Comparison of ENCODE assay signal across 8 cellular contexts in the genomic region with DNA sequence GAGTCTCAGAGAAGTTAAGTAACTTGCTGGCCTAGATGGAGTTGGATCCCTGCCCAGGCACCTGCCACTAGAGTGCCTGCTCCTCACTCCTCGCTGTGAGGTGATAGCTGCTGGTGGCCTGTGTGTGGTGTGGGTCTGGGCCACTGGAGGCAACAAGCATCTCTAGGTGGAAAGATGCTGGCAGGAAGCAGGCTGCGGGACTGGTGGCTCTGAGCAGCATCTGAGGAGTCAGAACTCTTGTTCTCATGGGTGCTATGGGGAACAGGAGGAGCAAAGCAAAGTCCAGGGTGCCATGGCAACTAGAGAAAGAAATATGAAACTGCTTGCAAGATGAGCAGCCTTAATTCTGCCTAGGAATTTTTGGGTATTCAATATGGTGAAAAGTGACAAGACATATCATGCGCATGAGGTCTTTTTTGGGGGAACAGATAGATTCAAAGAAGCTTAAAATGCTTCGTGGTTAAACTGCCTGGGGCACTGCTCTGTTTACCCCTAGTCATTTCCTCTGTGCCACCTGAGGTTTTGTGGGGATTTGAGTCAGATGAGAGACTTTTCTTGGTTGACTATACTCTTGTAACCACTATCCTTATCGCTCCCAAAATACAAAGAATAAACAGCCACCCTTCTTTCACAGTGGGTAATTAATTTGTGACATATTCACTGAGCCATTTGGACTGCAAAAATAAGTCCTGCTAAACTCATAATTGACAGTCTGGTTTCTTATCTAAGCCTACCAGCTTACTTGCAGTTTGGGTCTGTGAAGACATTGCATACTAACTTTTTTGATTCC. TPM values are rescaled to one million over a fixed set of nuclear protein-coding genes. Genes with fewer than 3 reads are reported as not detected.
A peak's percentile ranks its signal among the peaks of the same experiment; 100 is the strongest.
DNase-seq lines count a peak whose midpoint lies in the region; ATAC-seq lines count a peak whose summit lies in the region.

No MANE protein-coding gene starts in this region.

- peaks cover 7% of the 10 kb centered on the region for H3K36me3 Mint-ChIP-seq in activated T-helper 2 cell treated with anti-CD3 and anti-CD28 coated beads, Interferon-gamma antibody, Interleukin-2, Interleukin-4, amounts not matched to agents 10 μg/mL and 5 μg/mL and 100 μg/mL, durations not matched to agents 14 hours and 24 hours and 36 hours (ENCODE audit: low read depth)

- H3K27me3 Mint-ChIP-seq in activated T-helper 2 cell treated with anti-CD3 and anti-CD28 coated beads, Interferon-gamma antibody, Interleukin-2, Interleukin-4, amounts not matched to agents 10 μg/mL and 5 μg/mL and 100 μg/mL, durations not matched to agents 14 hours and 24 hours and 36 hours (ENCODE audit: low read depth): peaks cover 4% of the 10 kb centered on the region

- intact Hi-C loops in activated T-helper 2 cell treated with anti-CD3 and anti-CD28 coated beads, Interferon-gamma antibody, Interleukin-2, Interleukin-4, amounts not matched to agents 10 μg/mL and 5 μg/mL and 100 μg/mL, durations not matched to agents 14 hours and 24 hours and 36 hours (cut with micrococcal nuclease): loop anchor here (1.0 to 2.0 kb wide), 2 partner anchors 49 to 375 kb away; no protein-coding TSS in a partner anchor

- H3K4me3 Mint-ChIP-seq in activated T-helper 2 cell treated with anti-CD3 and anti-CD28 coated beads, Interferon-gamma antibody, Interleukin-2, Interleukin-4, amounts not matched to agents 10 μg/mL and 5 μg/mL and 100 μg/mL, durations not matched to agents 14 hours and 24 hours and 36 hours (ENCODE audit: low read depth): no peak overlapping the region

- DNase-seq in activated CD4-positive, CD25-positive, alpha-beta regulatory T cell treated with anti-CD3 and anti-CD28 coated beads, Interleukin-2, amount 50 U/mL, for 72 hours: no peak
- DNase-seq in NCI-H2029 (lab: John Stamatoyannopoulos, UW) (peak; percentile 33), SIG-M5 treated with dmso at 0.1 percent for 504 hours (lab: John Stamatoyannopoulos, UW; ENCODE audit: unreplicated experiment) (no peak)
- peak; percentile 48 for DNase-seq in activated T-helper 2 cell treated with anti-CD3 and anti-CD28 coated beads, Interferon-gamma antibody, Interleukin-2, Interleukin-4, amounts not matched to agents 10 μg/mL and 5 μg/mL and 100 μg/mL, durations not matched to agents 14 hours and 24 hours and 36 hours (ENCODE audit: low spot score)
- DNase-seq in stimulated activated CD8-positive, alpha-beta memory T cell treated with anti-CD3 and anti-CD28 coated beads, Interleukin-4, amount 100 ng/mL, for 48 hours: peak; percentile 59

- H3K27ac Mint-ChIP-seq in activated T-helper 2 cell treated with anti-CD3 and anti-CD28 coated beads, Interferon-gamma antibody, Interleukin-2, Interleukin-4, amounts not matched to agents 10 μg/mL and 5 μg/mL and 100 μg/mL, durations not matched to agents 14 hours and 24 hours and 36 hours: peak overlapping the region; percentile 95

- ATAC-seq in activated CD4-positive, CD25-positive, alpha-beta regulatory T cell treated with anti-CD3 and anti-CD28 coated beads, Interleukin-2, amount 50 U/mL, for 24 hours: peak; percentile 70 to 87
- ATAC-seq in GM19452 (IDR thresholded peaks at IDR 0.05; ENCODE audit: unreplicated experiment) (no peak), GM19397 (IDR thresholded peaks at IDR 0.05; ENCODE audit: unreplicated experiment) (no peak)

- peaks cover 30% of the 10 kb centered on the region for H3K4me1 Mint-ChIP-seq in activated T-helper 2 cell treated with anti-CD3 and anti-CD28 coated beads, Interferon-gamma antibody, Interleukin-2, Interleukin-4, amounts not matched to agents 10 μg/mL and 5 μg/mL and 100 μg/mL, durations not matched to agents 14 hours and 24 hours and 36 hours (ENCODE audit: low read depth)

- peaks cover 13% of the 10 kb centered on the region for H3K9me3 Mint-ChIP-seq in activated T-helper 2 cell treated with anti-CD3 and anti-CD28 coated beads, Interferon-gamma antibody, Interleukin-2, Interleukin-4, amounts not matched to agents 10 μg/mL and 5 μg/mL and 100 μg/mL, durations not matched to agents 14 hours and 24 hours and 36 hours

RNA-seq across cellular contexts. Expression of a gene that starts 50.3 kb away (rescaled TPM):
- total RNA-seq in activated T-helper 2 cell treated with anti-CD3 and anti-CD28 coated beads, Interferon-gamma antibody, Interleukin-2, Interleukin-4, amounts not matched to agents 10 μg/mL and 5 μg/mL and 100 μg/mL, durations not matched to agents 14 hours and 24 hours and 36 hours: 7.1 and 8.7 TPM in 2 replicates

Comparison
In these comparisons a context has a peak if more than half of its experiments do, and no peak if none do; other contexts are left out.
1. ATAC-seq: peak in activated CD4-positive, CD25-positive, alpha-beta regulatory T cell treated with anti-CD3 and anti-CD28 coated beads, Interleukin-2, amount 50 U/mL, for 24 hours (2 of 2); none in GM19452 (single experiment) and GM19397 (single experiment).
2. DNase-seq: peak in NCI-H2029 (single experiment), activated T-helper 2 cell treated with anti-CD3 and anti-CD28 coated beads, Interferon-gamma antibody, Interleukin-2, Interleukin-4, amounts not matched to agents 10 μg/mL and 5 μg/mL and 100 μg/mL, durations not matched to agents 14 hours and 24 hours and 36 hours (single experiment) and stimulated activated CD8-positive, alpha-beta memory T cell treated with anti-CD3 and anti-CD28 coated beads, Interleukin-4, amount 100 ng/mL, for 48 hours (single experiment); none in activated CD4-positive, CD25-positive, alpha-beta regulatory T cell treated with anti-CD3 and anti-CD28 coated beads, Interleukin-2, amount 50 U/mL, for 72 hours (single experiment) and SIG-M5 treated with dmso at 0.1 percent for 504 hours (single experiment).